Comparison of ENCODE assay signal across 19 cellular contexts in the genomic region with DNA sequence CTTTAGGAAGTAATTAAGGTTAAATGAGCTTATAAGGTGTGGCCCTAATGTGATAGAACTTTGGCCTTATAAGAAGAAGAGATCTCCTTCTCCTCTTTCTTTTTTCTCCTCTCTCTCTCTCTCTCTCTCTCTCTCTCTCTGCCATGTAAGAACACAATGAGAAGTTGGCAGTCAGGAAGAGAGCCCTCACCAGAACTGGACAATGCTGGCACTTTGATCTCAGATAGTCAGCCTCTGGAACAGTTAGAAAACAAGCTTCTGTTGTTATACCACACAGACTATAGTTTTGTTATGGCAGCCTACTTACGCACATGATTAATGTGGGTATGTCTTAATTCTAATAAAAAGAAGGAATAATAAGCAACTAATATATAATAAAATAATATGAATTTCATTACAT.
"Had no signal": no experiment of that assay in that cellular context is flagged by ENCODE, and none has a peak within 500 bp of the region (broad histone marks: within the 10 kb centered on the region; RNA-seq: fewer than 3 reads in every experiment).

No MANE protein-coding gene starts in this region.

- FAIRE-seq: RCC 7860 had no signal

- DNase-seq: KBM-7, MV-4-11, NCI-H1048, NCI-H1105, NCI-H1417, NCI-H1436 treated with DMSO at 0.1 percent for 48 hours, NCI-H1694, NCI-H187 treated with DMSO at 0.1 percent for 48 hours, NCI-H2029 treated with DMSO at 0.1 percent for 48 hours, NCI-H2171 treated with DMSO at 0.1 percent for 48 hours, NCI-H2227 treated with DMSO at 0.1 percent for 48 hours, NCI-H510A, NCI-H524 treated with DMSO at 0.1 percent for 48 hours, NCI-H69, NCI-H774, Right ventricle myocardium superior, RPMI8226, SIG-M5 had no signal
